ENCODE assay signal across 3 cellular contexts in the genomic region with DNA sequence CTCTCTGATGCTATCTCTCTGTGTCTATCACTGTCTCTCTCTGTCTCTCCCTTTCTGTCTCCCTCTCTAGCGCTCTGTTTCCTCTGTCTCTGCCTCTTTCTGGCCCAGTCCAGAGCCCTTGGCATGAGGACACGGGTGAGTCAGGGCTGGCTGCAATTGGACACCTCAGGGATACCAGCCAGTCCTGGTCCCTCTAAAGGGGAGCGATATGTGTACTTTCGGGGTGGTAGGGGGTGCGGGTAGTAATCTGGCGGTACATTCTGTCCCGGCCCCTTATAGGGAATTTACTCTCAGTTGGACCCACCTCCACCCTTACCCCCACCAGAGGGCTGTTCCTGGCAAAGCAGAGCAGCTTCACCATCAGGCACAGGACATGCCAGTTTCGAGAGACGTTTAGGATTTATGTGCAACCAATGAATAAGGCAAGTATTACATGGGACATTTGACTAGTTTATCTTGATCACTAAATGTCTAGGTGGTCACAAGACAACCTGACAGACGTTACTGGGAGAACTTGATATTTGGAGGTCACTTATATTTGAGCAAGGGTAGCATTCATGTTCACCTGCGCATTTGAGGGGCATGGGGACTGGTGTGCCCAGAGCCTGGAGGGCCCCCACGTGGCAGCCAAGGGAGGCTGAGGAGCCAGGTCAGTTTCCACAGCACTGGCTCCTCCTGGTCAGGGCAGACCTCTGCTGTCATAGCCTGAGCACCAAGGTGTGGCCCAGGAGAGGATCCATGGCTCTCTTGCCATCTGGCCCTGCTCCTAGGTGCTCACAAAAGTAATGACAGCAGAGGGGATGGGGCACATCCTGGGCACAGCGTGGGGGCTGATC.
TF ChIP-seq lines count a peak whose summit lies in the region.

No MANE protein-coding gene starts in this region.

TF ChIP-seq in HCT116, 20 proteins besides CTCF, POLR2A, EP300 and RAD21 (continues in another document):
- TF ChIP-seq ZNF274 (IDR thresholded peaks at IDR 0.05; ENCODE audit: low read depth, low read length) (no peak), POLR2AphosphoS5 (IDR thresholded peaks at IDR 0.05; ENCODE audit: low read depth, low read length) (no peak), FOSL1 (IDR thresholded peaks at IDR 0.05; ENCODE audit: low read depth) (no peak), EZH2 (IDR thresholded peaks at IDR 0.05) (no peak), TCF7L2 (IDR thresholded peaks at IDR 0.05; ENCODE audit: borderline replicate concordance, extremely low read depth, insufficient read depth, insufficient read length) (no peak), CEBPB (IDR thresholded peaks at IDR 0.05; ENCODE audit: low read depth) (no peak), JUND (IDR thresholded peaks at IDR 0.05) (no peak), CBX3 (IDR thresholded peaks at IDR 0.05; ENCODE audit: low read depth) (no peak), EZH2phosphoT487 (IDR thresholded peaks at IDR 0.05; ENCODE audit: borderline replicate concordance) (no peak), SIN3A (IDR thresholded peaks at IDR 0.05; ENCODE audit: low read depth) (no peak), SP1 (IDR thresholded peaks at IDR 0.05; ENCODE audit: low read depth) (no peak), YY1 (IDR thresholded peaks at IDR 0.05; ENCODE audit: extremely low read depth, insufficient replicate concordance, low read depth, low read length) (no peak), ZFX (IDR thresholded peaks at IDR 0.05) (no peak), ELF1 (IDR thresholded peaks at IDR 0.05; ENCODE audit: borderline replicate concordance, low read depth) (no peak), EGR1 (IDR thresholded peaks at IDR 0.05; ENCODE audit: low read depth) (no peak), SRF (IDR thresholded peaks at IDR 0.05; ENCODE audit: low read depth) (no peak)
- TF ChIP-seq, protein P1, sequence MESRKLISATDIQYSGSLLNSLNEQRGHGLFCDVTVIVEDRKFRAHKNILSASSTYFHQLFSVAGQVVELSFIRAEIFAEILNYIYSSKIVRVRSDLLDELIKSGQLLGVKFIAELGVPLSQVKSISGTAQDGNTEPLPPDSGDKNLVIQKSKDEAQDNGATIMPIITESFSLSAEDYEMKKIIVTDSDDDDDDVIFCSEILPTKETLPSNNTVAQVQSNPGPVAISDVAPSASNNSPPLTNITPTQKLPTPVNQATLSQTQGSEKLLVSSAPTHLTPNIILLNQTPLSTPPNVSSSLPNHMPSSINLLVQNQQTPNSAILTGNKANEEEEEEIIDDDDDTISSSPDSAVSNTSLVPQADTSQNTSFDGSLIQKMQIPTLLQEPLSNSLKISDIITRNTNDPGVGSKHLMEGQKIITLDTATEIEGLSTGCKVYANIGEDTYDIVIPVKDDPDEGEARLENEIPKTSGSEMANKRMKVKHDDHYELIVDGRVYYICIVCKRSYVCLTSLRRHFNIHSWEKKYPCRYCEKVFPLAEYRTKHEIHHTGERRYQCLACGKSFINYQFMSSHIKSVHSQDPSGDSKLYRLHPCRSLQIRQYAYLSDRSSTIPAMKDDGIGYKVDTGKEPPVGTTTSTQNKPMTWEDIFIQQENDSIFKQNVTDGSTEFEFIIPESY (IDR thresholded peaks at IDR 0.05; ENCODE audit: extremely low read depth, insufficient replicate concordance, low read length) = no peak
- TF ChIP-seq, protein P2, sequence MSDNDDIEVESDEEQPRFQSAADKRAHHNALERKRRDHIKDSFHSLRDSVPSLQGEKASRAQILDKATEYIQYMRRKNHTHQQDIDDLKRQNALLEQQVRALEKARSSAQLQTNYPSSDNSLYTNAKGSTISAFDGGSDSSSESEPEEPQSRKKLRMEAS (IDR thresholded peaks at IDR 0.05) = no peak

TF ChIP-seq in K562, 482 proteins besides CTCF, POLR2A, EP300 and RAD21:
- TF ChIP-seq, protein P3, sequence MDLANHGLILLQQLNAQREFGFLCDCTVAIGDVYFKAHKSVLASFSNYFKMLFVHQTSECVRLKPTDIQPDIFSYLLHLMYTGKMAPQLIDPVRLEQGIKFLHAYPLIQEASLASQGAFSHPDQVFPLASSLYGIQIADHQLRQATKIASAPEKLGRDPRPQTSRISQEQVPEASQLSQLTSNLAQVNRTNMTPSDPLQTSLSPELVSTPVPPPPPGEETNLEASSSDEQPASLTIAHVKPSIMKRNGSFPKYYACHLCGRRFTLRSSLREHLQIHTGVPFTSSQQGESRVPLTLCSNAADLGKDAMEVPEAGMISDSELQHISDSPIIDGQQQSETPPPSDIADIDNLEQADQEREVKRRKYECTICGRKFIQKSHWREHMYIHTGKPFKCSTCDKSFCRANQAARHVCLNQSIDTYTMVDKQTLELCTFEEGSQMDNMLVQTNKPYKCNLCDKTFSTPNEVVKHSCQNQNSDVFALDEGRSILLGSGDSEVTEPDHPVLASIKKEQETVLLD (IDR thresholded peaks at IDR 0.05) = no peak
- 0 out of 2 replicates have a peak, but pooled peaks have one; percentile 3 for TF ChIP-seq SMC3 (conservative IDR thresholded peaks at IDR 0.05; ENCODE audit: insufficient read depth, low read depth, low read length)
TF ChIP-seq in K562: peak in this region for 1.

TF ChIP-seq in HepG2, 621 proteins besides CTCF, POLR2A, EP300 and RAD21:
- TF ChIP-seq NONO (IDR thresholded peaks at IDR 0.05) (no peak), NONO (CRISPR knock-in tag; conservative IDR thresholded peaks at IDR 0.05) (no peak), STAG1 (CRISPR knock-in tag; IDR thresholded peaks at IDR 0.05) (0 out of 2 replicates have a peak, but pooled peaks have one; percentile 18)
